Comparison of ENCODE assay signal across 8 cellular contexts in the genomic region with DNA sequence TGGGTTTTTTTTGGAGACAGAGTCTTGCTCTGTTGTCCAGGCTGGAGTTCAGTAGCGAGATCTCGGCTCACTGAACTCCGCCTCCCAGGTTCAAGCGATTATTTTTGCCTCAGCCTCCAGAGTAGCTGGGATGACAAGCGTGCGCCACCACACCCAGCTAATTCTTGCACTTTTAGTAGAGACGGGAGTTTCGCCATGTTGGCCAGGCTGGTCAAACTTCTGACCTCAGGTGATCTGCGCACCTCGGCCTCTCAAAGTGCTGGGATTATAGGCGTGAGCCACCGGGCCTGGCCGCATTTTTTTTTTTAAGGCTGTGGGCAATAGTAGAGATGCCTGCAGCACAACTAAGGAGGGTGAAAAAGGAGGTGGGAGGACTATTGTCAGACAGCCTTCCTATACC. TPM values are rescaled to one million over a fixed set of nuclear protein-coding genes. Genes with fewer than 3 reads are reported as not detected.
"Had no signal": no experiment of that assay in that cellular context is flagged by ENCODE, and none has a peak within 500 bp of the region (broad histone marks: within the 10 kb centered on the region; RNA-seq: fewer than 3 reads in every experiment).

No MANE protein-coding gene starts in this region.

- H3K4me3 Mint-ChIP-seq: HFFc6, IgD-negative memory B cell had no signal

- H3K27ac Mint-ChIP-seq: HFFc6, IgD-negative memory B cell had no signal

- H3K9me3 ChIP-seq: HAP-1 had no signal

- ATAC-seq: HCT116, HepG2 had no signal

- DNase-seq: GOT3, H7, HFFc6 had no signal

- H3K4me3 ChIP-seq: HAP-1 had no signal

- H3K36me3 Mint-ChIP-seq: IgD-negative memory B cell had no signal

- H3K27ac ChIP-seq: HL-60 had no signal

- H3K36me3 ChIP-seq: HAP-1 had no signal

RNA-seq across cellular contexts. Expression of gene ZNF532, which starts 41.7 kb away (rescaled TPM):
- total RNA-seq: HepG2 had no signal
- polyA plus RNA-seq: HepG2 had no signal
